20 cellular contexts compared by ENCODE assay signal in genomic region chr4:125744891-125745364, GRCh38.
A peak's percentile ranks its signal among the peaks of the same experiment; 100 is the strongest.
DNase-seq lines count a peak whose midpoint lies in the region; ATAC-seq and TF ChIP-seq lines count a peak whose summit lies in the region.
"Had no signal": no experiment of that assay in that cellular context is flagged by ENCODE, and none has a peak within 500 bp of the region (broad histone marks: within the 10 kb centered on the region; RNA-seq: fewer than 3 reads in every experiment).

No MANE protein-coding gene starts in this region.

- H3K27ac Mint-ChIP-seq in MCF 10A (ENCODE audit: low read depth, unreplicated experiment), result no peak overlapping the region
- H3K27ac Mint-ChIP-seq: CD4-positive, alpha-beta memory T cell had no signal

- H3K4me1 Mint-ChIP-seq in MCF 10A (ENCODE audit: insufficient read depth, unreplicated experiment), result no peaks in the 10 kb centered on the region
- H3K4me1 Mint-ChIP-seq: CD4-positive, alpha-beta memory T cell had no signal

- POLR2A ChIA-PET in MCF 10A (lab: Yijun Ruan, JAX), result interaction anchor here (0.5 kb wide), 1 partner anchor 115 kb away, joined by 3 read pairs; no protein-coding TSS in a partner anchor

- H3K36me3 Mint-ChIP-seq in MCF 10A (ENCODE audit: insufficient read depth, unreplicated experiment), result no peaks in the 10 kb centered on the region
- H3K36me3 Mint-ChIP-seq: CD4-positive, alpha-beta memory T cell had no signal

- H3K36me3 ChIP-seq in left ventricle myocardium inferior (no peaks in the 10 kb centered on the region), RWPE2 (ENCODE audit: low read depth) (no peaks in the 10 kb centered on the region)
- H3K36me3 ChIP-seq: BE2C; BLaER1 treated with 17β-estradiol and CSF1 and Interleukin-3, amounts not matched to agents 10 nM and 100 nM had no signal

- H3K4me3 ChIP-seq in left ventricle myocardium inferior (no peak overlapping the region), RWPE2 (ENCODE audit: severe bottlenecking) (no peak overlapping the region)
- H3K4me3 ChIP-seq: A549; BLaER1 treated with 17β-estradiol and CSF1 and Interleukin-3, amounts not matched to agents 10 nM and 100 nM; GM23248 had no signal

- H3K27me3 ChIP-seq in left ventricle myocardium inferior (ENCODE audit: low read depth), result no peaks in the 10 kb centered on the region
- H3K27me3 ChIP-seq in RWPE2 (ENCODE audit: insufficient read depth, poor library complexity, severe bottlenecking), result no peaks in the 10 kb centered on the region
- H3K27me3 ChIP-seq: BE2C; BLaER1 treated with 17β-estradiol and CSF1 and Interleukin-3, amounts not matched to agents 10 nM and 100 nM had no signal

- no TSS peak for BruUV-seq in MCF 10A (replicated peaks; lab: Mats Ljungman, UMichigan)

- H3K4me1 ChIP-seq in left ventricle myocardium inferior (peaks cover 10% of the 10 kb centered on the region), RWPE2 (ENCODE audit: insufficient read depth, poor library complexity, severe bottlenecking) (no peaks in the 10 kb centered on the region)
- H3K4me1 ChIP-seq: A549; BE2C; BLaER1 treated with 17β-estradiol and CSF1 and Interleukin-3, amounts not matched to agents 10 nM and 100 nM; Caco-2 had no signal

- H3K9me3 Mint-ChIP-seq in MCF 10A (ENCODE audit: unreplicated experiment), result peaks cover 9% of the 10 kb centered on the region

- TF ChIP-seq CTCF in left ventricle myocardium inferior (IDR thresholded peaks at IDR 0.05; ENCODE audit: borderline replicate concordance), result no peak
- TF ChIP-seq CTCF in RWPE2 (IDR thresholded peaks at IDR 0.05; ENCODE audit: poor library complexity, severe bottlenecking), result no peak
- no peak for TF ChIP-seq CTCF in MCF 10A (IDR thresholded peaks at IDR 0.05; ENCODE audit: unreplicated experiment)

- intact Hi-C loops in Right ventricle myocardium inferior (cut with DNase I) (loop anchor here (10.0 kb wide), 1 partner anchor 260 kb away; no protein-coding TSS in a partner anchor), left ventricle myocardium inferior (cut with micrococcal nuclease) (no loop called here), posterior vena cava (cut with DNase I) (loop anchor here (5.0 kb wide), 2 partner anchors 433 to 438 kb away; partner anchors contain the start of gene FAT4 (in 1 of the 2)), MCF 10A (cut with micrococcal nuclease) (loop anchor here (5.0 to 10.0 kb wide), 2 partner anchors 350 to 857 kb away; no protein-coding TSS in a partner anchor)

- ATAC-seq in Right ventricle myocardium inferior, result no peak
- ATAC-seq in RWPE2 (ENCODE audit: low read depth), result no peak
- no peak for ATAC-seq in HG03039 (IDR thresholded peaks at IDR 0.05; ENCODE audit: unreplicated experiment)
- ATAC-seq: A549 had no signal

- no peaks in the 10 kb centered on the region for H3K27me3 Mint-ChIP-seq in MCF 10A (ENCODE audit: insufficient read depth, unreplicated experiment)
- H3K27me3 Mint-ChIP-seq: CD4-positive, alpha-beta memory T cell had no signal

- H3K9me3 ChIP-seq in left ventricle myocardium inferior (replicated peaks) (peaks cover 43% of the 10 kb centered on the region), RWPE2 (ENCODE audit: severe bottlenecking) (no peaks in the 10 kb centered on the region)
- H3K9me3 ChIP-seq: A549, BE2C, Caco-2 had no signal

- CTCF ChIA-PET in MCF 10A (lab: Yijun Ruan, JAX), result interaction anchor here (1.1 to 2.1 kb wide), 3 partner anchors 8 to 431 kb away, joined by 5 to 8 read pairs (median 7); no protein-coding TSS in a partner anchor

- no peak overlapping the region for H3K4me3 Mint-ChIP-seq in MCF 10A (ENCODE audit: unreplicated experiment)
- H3K4me3 Mint-ChIP-seq: CD4-positive, alpha-beta memory T cell had no signal

- DNase-seq in Right ventricle myocardium inferior (ENCODE audit: missing footprints), result peak; percentile 48
- no peak for DNase-seq in left ventricle myocardium inferior
- peak; percentile 50 for DNase-seq in RWPE2 (ENCODE audit: low spot score)
- DNase-seq in posterior vena cava (ENCODE audit: low spot score), result peak; percentile 63
- DNase-seq in MCF 10A (ENCODE audit: unreplicated experiment), result no peak
- DNase-seq in COLO829 (ENCODE audit: low spot score), result no peak
- DNase-seq: 8988T; ACHN; AML-193; BE2C; Caco-2; CD4-positive, alpha-beta memory T cell; DMS153; DND-41; GM23248; H7; HCEC 1CT had no signal

- H3K27ac ChIP-seq in left ventricle myocardium inferior (replicated peaks) (no peak overlapping the region), RWPE2 (ENCODE audit: poor library complexity, severe bottlenecking) (no peak overlapping the region)
- H3K27ac ChIP-seq: A549; BLaER1 treated with 17β-estradiol and CSF1 and Interleukin-3, amounts not matched to agents 10 nM and 100 nM; GM23248 had no signal

Comparison
In these comparisons a context has a peak if more than half of its experiments do, and no peak if none do; other contexts are left out.
1. DNase-seq: peak in Right ventricle myocardium inferior (single experiment), RWPE2 (single experiment) and posterior vena cava (single experiment); none in left ventricle myocardium inferior (single experiment), MCF 10A (single experiment) and COLO829 (single experiment).